8 cellular contexts compared by ENCODE assay signal in the genomic region with DNA sequence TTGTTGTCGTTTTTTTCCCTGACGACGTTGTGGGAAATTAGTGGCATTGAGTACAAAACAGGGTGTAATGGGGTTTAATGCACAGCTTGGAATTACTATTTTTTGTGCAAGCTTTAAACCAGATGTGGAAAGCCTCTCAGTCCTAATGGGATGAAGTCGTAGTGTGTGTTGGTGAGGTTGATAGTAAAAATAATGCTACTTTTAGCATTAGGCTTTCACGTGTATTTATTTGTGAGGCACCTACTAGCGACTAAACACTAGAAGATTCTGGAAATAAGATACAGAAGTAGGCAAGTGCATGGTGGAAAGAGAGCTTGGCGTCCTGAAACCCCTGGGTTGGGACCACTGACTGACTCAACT. TPM values are rescaled to one million over a fixed set of nuclear protein-coding genes. Genes with fewer than 3 reads are reported as not detected.
DNase-seq lines count a peak whose midpoint lies in the region; ATAC-seq and TF ChIP-seq lines count a peak whose summit lies in the region.

No MANE protein-coding gene starts in this region.

- H3K27me3 ChIP-seq in HUES64 (ENCODE audit: insufficient read depth, low read length) (no peaks in the 10 kb centered on the region), mononuclear cell (ENCODE audit: insufficient read depth, low read length) (no peaks in the 10 kb centered on the region)

- peaks cover 16% of the 10 kb centered on the region for H3K9me3 ChIP-seq in HUES64 (ENCODE audit: insufficient read depth, low read depth, low read length)
- no peaks in the 10 kb centered on the region for H3K9me3 ChIP-seq in mononuclear cell (ENCODE audit: low read depth, low read length)

- H3K4me1 ChIP-seq in HUES64 (ENCODE audit: insufficient read depth, low read length): peaks cover 8% of the 10 kb centered on the region; the same call in 1 of the 2 replicates
- H3K4me1 ChIP-seq in mononuclear cell (ENCODE audit: insufficient read depth, low read length): peaks cover 10% of the 10 kb centered on the region

- TF ChIP-seq CTCF in 22Rv1 (IDR thresholded peaks at IDR 0.05): no peak

- H3K27ac ChIP-seq in 22Rv1 (peak overlapping the region; percentile 67), HUES64 (ENCODE audit: low read depth, low read length) (no peak overlapping the region; the same call in 1 of the 2 replicates), caudate nucleus (ENCODE audit: low read depth, low read length) (peak overlapping the region; percentile 61)

- peaks cover 9% of the 10 kb centered on the region for H3K36me3 ChIP-seq in HUES64 (ENCODE audit: insufficient read depth, low read length)

- WGBS in HUES64: 56% methylated on average over 7 of the region's 7 CpGs

- ATAC-seq in GM21529 (IDR thresholded peaks at IDR 0.05; ENCODE audit: unreplicated experiment) (no peak), HG02763 (IDR thresholded peaks at IDR 0.05; ENCODE audit: unreplicated experiment) (no peak), HG03280 (IDR thresholded peaks at IDR 0.05; ENCODE audit: unreplicated experiment) (no peak)

- H3K4me3 ChIP-seq in HUES64 (ENCODE audit: low read length) (peak overlapping the region; percentile 98), mononuclear cell (ENCODE audit: low read length) (peak overlapping the region; percentile 84)

- DNase-seq in caudate nucleus (lab: John Stamatoyannopoulos, UW) (no peak), NOMO-1 (lab: John Stamatoyannopoulos, UW; ENCODE audit: unreplicated experiment in 2 of 2) (no peak)

- H3K9ac ChIP-seq in HUES64 (ENCODE audit: low read depth, low read length): peak overlapping the region; percentile 97

RNA-seq across cellular contexts. Expression of gene ORC5, which starts 0.6 kb away (rescaled TPM):
- 23.3 TPM for polyA plus RNA-seq in HUES64 (2013, experiment 1 of 2)
- polyA plus RNA-seq in HUES64 (2013, experiment 2 of 2): 21.0 TPM
- 19.4 TPM for total RNA-seq in mononuclear cell
